8 cellular contexts compared by ENCODE assay signal in the genomic region with DNA sequence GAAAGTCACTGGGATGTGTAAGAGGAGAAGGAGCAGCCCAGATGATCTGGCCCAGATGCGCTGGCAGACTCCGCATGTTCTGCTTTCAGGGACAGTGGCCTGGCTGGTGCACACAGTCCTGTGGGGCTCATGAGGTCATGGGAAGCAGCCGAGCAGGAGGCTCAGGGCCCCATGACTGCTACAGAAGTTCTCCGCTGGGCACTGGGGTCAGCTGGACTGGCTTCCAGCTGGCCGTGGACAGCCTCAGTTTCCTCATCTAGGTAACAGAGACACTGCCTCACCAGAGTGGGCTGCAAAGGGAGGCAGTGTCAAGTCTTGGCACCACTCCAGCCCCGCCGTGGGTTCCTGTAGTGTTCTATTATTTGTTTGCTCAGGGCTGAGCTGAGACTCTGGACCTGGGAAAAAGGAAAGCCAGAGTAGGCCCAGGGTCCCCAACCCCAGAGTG. TPM values are rescaled to one million over a fixed set of nuclear protein-coding genes. Genes with fewer than 3 reads are reported as not detected.
DNase-seq lines count a peak whose midpoint lies in the region; ATAC-seq, FAIRE-seq and TF ChIP-seq lines count a peak whose summit lies in the region.

No MANE protein-coding gene starts in this region.

- H3K36me3 ChIP-seq in brain microvascular endothelial cell (replicated peaks) = peaks cover 54% of the 10 kb centered on the region
- no peaks in the 10 kb centered on the region for H3K36me3 ChIP-seq in smooth muscle cell (ENCODE audit: low read depth)
- peaks cover 56% of the 10 kb centered on the region for H3K36me3 ChIP-seq in endodermal cell (ENCODE audit: control insufficient read depth, insufficient read depth, low read length)
- H3K36me3 ChIP-seq in OCI-LY7 (ENCODE audit: insufficient read depth, low read length) = peaks cover 52% of the 10 kb centered on the region

- DNase-seq in HT-29 (ENCODE audit: low spot score) (peak; percentile 28), brain microvascular endothelial cell (peak; percentile 40), left colon (peak; percentile 59 to 76), smooth muscle cell (lab: John Stamatoyannopoulos, UW; ENCODE audit: unreplicated experiment) (no peak), endodermal cell (no peak), cortex of kidney (lab: John Stamatoyannopoulos, UW) (no peak), GM12891 (ENCODE audit: insufficient read length, low spot score) (no peak), OCI-LY7 (ENCODE audit: low spot score) (no peak)

- no peak for TF ChIP-seq CTCF in brain microvascular endothelial cell (IDR thresholded peaks at IDR 0.05; ENCODE audit: low read depth, low read length, missing control alignments)
- TF ChIP-seq CTCF in smooth muscle cell (IDR thresholded peaks at IDR 0.05; ENCODE audit: borderline replicate concordance, insufficient read depth, poor library complexity, severe bottlenecking) = no peak
- TF ChIP-seq CTCF in endodermal cell (conservative IDR thresholded peaks at IDR 0.05) = no peak
- no peak for TF ChIP-seq CTCF in OCI-LY7 (conservative IDR thresholded peaks at IDR 0.05; ENCODE audit: low read length)

- H3K79me2 ChIP-seq in smooth muscle cell (ENCODE audit: low read depth) (peaks cover 66% of the 10 kb centered on the region), OCI-LY7 (ENCODE audit: insufficient read depth, low read depth, low read length) (no peaks in the 10 kb centered on the region)

- H3K27me3 ChIP-seq in brain microvascular endothelial cell (replicated peaks) = no peaks in the 10 kb centered on the region
- no peaks in the 10 kb centered on the region for H3K27me3 ChIP-seq in smooth muscle cell (ENCODE audit: low read depth)
- no peaks in the 10 kb centered on the region for H3K27me3 ChIP-seq in endodermal cell (ENCODE audit: control insufficient read depth, insufficient read depth, low read length, poor library complexity, severe bottlenecking)

- H3K9ac ChIP-seq in smooth muscle cell (ENCODE audit: low read depth) = peak overlapping the region; percentile 20
- no peak overlapping the region for H3K9ac ChIP-seq in endodermal cell (ENCODE audit: extremely low read depth, low read length, poor library complexity, severe bottlenecking)

- no peaks in the 10 kb centered on the region for H3K27me3 Mint-ChIP-seq in endodermal cell (ENCODE audit: insufficient read depth)

- WGBS in smooth muscle cell (ENCODE audit: low lambda C conversion rate) = 58% methylated on average over 7 of the region's 7 CpGs
- 87 to 93% methylated on average over 4 to 7 of the region's 7 CpGs for WGBS in endodermal cell (ENCODE audit: insufficient coverage in 1 of 2, insufficient read length in 1 of 2), 2 experiments

- H3K4me1 ChIP-seq in smooth muscle cell (ENCODE audit: low read depth) (peaks cover 36% of the 10 kb centered on the region), endodermal cell (ENCODE audit: control insufficient read depth, insufficient read depth, low read length) (no peaks in the 10 kb centered on the region), OCI-LY7 (ENCODE audit: insufficient read depth, low read length, poor library complexity, severe bottlenecking) (no peaks in the 10 kb centered on the region)

- intact Hi-C loops in left colon (cut with DNase I, micrococcal nuclease) (no loop called here), OCI-LY7 (cut with micrococcal nuclease; ENCODE audit: unreplicated experiment) (loop anchor here (5.0 kb wide), 1 partner anchor 35 kb away; no protein-coding TSS in a partner anchor)

- no peak overlapping the region for H2AFZ ChIP-seq in smooth muscle cell (ENCODE audit: low read depth)
- H2AFZ ChIP-seq in OCI-LY7 (ENCODE audit: low read length) = no peak overlapping the region

- no peak for FAIRE-seq in GM12891 (lab: Jason Lieb, UNC)

- peaks cover 13% of the 10 kb centered on the region for H3K4me1 Mint-ChIP-seq in endodermal cell

- ATAC-seq in left colon = peak; percentile 65

- no peak overlapping the region for H3K27ac Mint-ChIP-seq in endodermal cell

- no peaks in the 10 kb centered on the region for H3K9me3 ChIP-seq in smooth muscle cell (replicated peaks; ENCODE audit: low read depth)
- H3K9me3 ChIP-seq in endodermal cell (ENCODE audit: control insufficient read depth, low read length) = no peaks in the 10 kb centered on the region
- no peaks in the 10 kb centered on the region for H3K9me3 ChIP-seq in OCI-LY7 (ENCODE audit: low read length)

- peaks cover 29% of the 10 kb centered on the region for H3F3A ChIP-seq in smooth muscle cell (ENCODE audit: low read depth)

- CTCF ChIA-PET in OCI-LY7 (lab: Charles Lee; ENCODE audit: unreplicated experiment) = no interaction called here

- H3K27ac ChIP-seq in brain microvascular endothelial cell (peak overlapping the region; percentile 94), smooth muscle cell (ENCODE audit: low read depth) (peak overlapping the region; percentile 92), endodermal cell (ENCODE audit: low read depth, low read length) (no peak overlapping the region), OCI-LY7 (ENCODE audit: low read depth, low read length, poor library complexity, severe bottlenecking) (no peak overlapping the region)

- no TSS peak for BruUV-seq in OCI-LY7 (replicated peaks; lab: Mats Ljungman, UMichigan)

- TF ChIP-seq POLR2A in GM12891 (IDR thresholded peaks at IDR 0.05; ENCODE audit: low read depth, low read length) = no peak

- H3K4me3 ChIP-seq in brain microvascular endothelial cell (ENCODE audit: low read depth, low read length) (no peak overlapping the region), smooth muscle cell (no peak overlapping the region), endodermal cell (ENCODE audit: low read length) (no peak overlapping the region), OCI-LY7 (ENCODE audit: low read depth, low read length, poor library complexity, severe bottlenecking) (no peak overlapping the region)

- no peak overlapping the region for H3K4me3 Mint-ChIP-seq in endodermal cell

- H3K4me2 ChIP-seq in smooth muscle cell (peak overlapping the region; percentile 57), OCI-LY7 (ENCODE audit: low read length) (no peak overlapping the region)

- peaks cover 37% of the 10 kb centered on the region for H3K36me3 Mint-ChIP-seq in endodermal cell (ENCODE audit: low read depth)

- H4K20me1 ChIP-seq in smooth muscle cell (ENCODE audit: low read depth) (peaks cover 93% of the 10 kb centered on the region), OCI-LY7 (ENCODE audit: insufficient read depth, low read length) (no peaks in the 10 kb centered on the region; the same call in 1 of the 2 replicates)

- no peaks in the 10 kb centered on the region for H3K9me3 Mint-ChIP-seq in endodermal cell

- no peaks in the 10 kb centered on the region for H3K9me2 ChIP-seq in OCI-LY7 (ENCODE audit: insufficient read depth, low read length)

- POLR2A ChIA-PET in OCI-LY7 (lab: Charles Lee) = no interaction called here

- in situ Hi-C loops in brain microvascular endothelial cell (cut with HindIII; ENCODE audit: low pct_ligation_motif_present, low sequenced_read_pairs) = no loop called here

TF ChIP-seq in GM12891, 5 proteins besides CTCF, POLR2A, EP300 and RAD21:
- TF ChIP-seq SPI1 (IDR thresholded peaks at IDR 0.05; ENCODE audit: low read depth, low read length) (no peak), TAF1 (IDR thresholded peaks at IDR 0.05; ENCODE audit: low read depth, low read length) (no peak), POU2F2 (IDR thresholded peaks at IDR 0.05; ENCODE audit: low read depth, low read length) (no peak), PAX5 (IDR thresholded peaks at IDR 0.05; ENCODE audit: insufficient read depth, low read length, severe bottlenecking) (no peak), POLR2AphosphoS5 (IDR thresholded peaks at IDR 0.05; ENCODE audit: low read depth, low read length) (no peak)
TF ChIP-seq in GM12891: peak in this region for 0.

RNA-seq across cellular contexts. Expression of a gene that starts 45.1 kb away (rescaled TPM):
- 110 and 127 TPM in 2 replicates for total RNA-seq in HT-29 (2014; rRNA removed; shearing (Covaris generic))
- total RNA-seq in left colon (10 to 100 TPM; 85.3 to 91.2 TPM), smooth muscle cell (25.3 and 29.2 TPM in 2 replicates), endodermal cell (10 to 100 TPM; 61.4 to 62.7 TPM), OCI-LY7 (2022) (62.5 and 79.2 TPM in 2 replicates)
- 70.5 and 78.5 TPM in 2 replicates for polyA plus RNA-seq in smooth muscle cell
- polyA plus RNA-seq in endodermal cell (2013, experiment 1 of 2) = 49.1 TPM
- 45.9 TPM for polyA plus RNA-seq in endodermal cell (2013, experiment 2 of 2)
- 40.8 TPM for polyA plus RNA-seq in GM12891 (2012; ENCODE audit: low read depth, missing spikeins)
- 26.7 and 28.7 TPM in 2 replicates for total RNA-seq in OCI-LY7 (2014; rRNA removed; shearing (Covaris generic))

RNA-seq across cellular contexts. Expression of a gene that starts 56.9 kb away (rescaled TPM):
- total RNA-seq in HT-29 (2014; rRNA removed; shearing (Covaris generic)) = 12.8 and 15.7 TPM in 2 replicates
- total RNA-seq in left colon (10 to 100 TPM; 12.3 to 14.2 TPM), smooth muscle cell (17.1 and 26.1 TPM in 2 replicates), endodermal cell (10 to 100 TPM; 26.5 to 32.8 TPM), OCI-LY7 (2022) (32.9 and 38.1 TPM in 2 replicates)
- 18.1 and 27.3 TPM in 2 replicates for polyA plus RNA-seq in smooth muscle cell
- 23.7 TPM for polyA plus RNA-seq in endodermal cell (2013, experiment 1 of 2)
- polyA plus RNA-seq in endodermal cell (2013, experiment 2 of 2) = 23.3 TPM
- polyA plus RNA-seq in GM12891 (2012; ENCODE audit: low read depth, missing spikeins) = 12.0 TPM
- 11.4 and 14.8 TPM in 2 replicates for total RNA-seq in OCI-LY7 (2014; rRNA removed; shearing (Covaris generic))

Comparison
In these comparisons a context has a peak if more than half of its experiments do, and no peak if none do; other contexts are left out.
1. DNase-seq: peak in HT-29 (single experiment), brain microvascular endothelial cell (single experiment) and left colon (2 of 2); none in smooth muscle cell (single experiment), endodermal cell (single experiment), cortex of kidney (single experiment), GM12891 (single experiment) and OCI-LY7 (single experiment).
2. H3K27ac ChIP-seq: peak in brain microvascular endothelial cell (single experiment) and smooth muscle cell (single experiment); none in endodermal cell (single experiment) and OCI-LY7 (single experiment).